ENCODE assay signal across 1 cellular context in genomic region chr2:168107322-168107721, GRCh38.
TF ChIP-seq lines count a peak whose summit lies in the region.

No MANE protein-coding gene starts in this region.

TF ChIP-seq in SK-N-SH, 30 proteins besides CTCF, POLR2A, EP300 and RAD21 (continued from another document):
- no peak; the same call in 1 of the 2 replicates for TF ChIP-seq USF2 (IDR thresholded peaks at IDR 0.05; ENCODE audit: borderline replicate concordance, low read depth, low read length)
- peak; percentile 83 for TF ChIP-seq MXI1 (IDR thresholded peaks at IDR 0.05; ENCODE audit: low read depth, low read length)
- no peak for TF ChIP-seq NRF1 (IDR thresholded peaks at IDR 0.05; ENCODE audit: low read depth, low read length)
- TF ChIP-seq EZH2phosphoT487 (IDR thresholded peaks at IDR 0.05; ENCODE audit: borderline replicate concordance, low read depth), result no peak
- no peak for TF ChIP-seq SMC3 (IDR thresholded peaks at IDR 0.05; ENCODE audit: low read depth, low read length)
- TF ChIP-seq JUND (IDR thresholded peaks at IDR 0.05), result peak; percentile 97
- TF ChIP-seq MEF2A (IDR thresholded peaks at IDR 0.05; ENCODE audit: borderline replicate concordance, low read depth), result peak; percentile 79; the same call in 1 of the 2 replicates
- TF ChIP-seq REST (IDR thresholded peaks at IDR 0.05; ENCODE audit: low read depth, low read length), result no peak
- no peak for TF ChIP-seq ELF1 (IDR thresholded peaks at IDR 0.05)
- TF ChIP-seq GATA2 (CRISPR knock-in tag; IDR thresholded peaks at IDR 0.05), result peak; percentile 98
- TF ChIP-seq PBX3 (IDR thresholded peaks at IDR 0.05), result peak; percentile 97
- peak; percentile 91 for TF ChIP-seq CHD2 (IDR thresholded peaks at IDR 0.05; ENCODE audit: low read length, partially characterized antibody)
- peak; percentile 77; the same call in 1 of the 2 replicates for TF ChIP-seq USF1 (IDR thresholded peaks at IDR 0.05; ENCODE audit: borderline replicate concordance, low read depth)
- TF ChIP-seq FOSL2 (IDR thresholded peaks at IDR 0.05; ENCODE audit: borderline replicate concordance, low read depth), result peak; percentile 76; the same call in 1 of the 2 replicates
- peak; percentile 97 for TF ChIP-seq POLR2AphosphoS5 (IDR thresholded peaks at IDR 0.05; ENCODE audit: low read depth, low read length)
- peak; percentile 100 for TF ChIP-seq TCF12 (IDR thresholded peaks at IDR 0.05)
- peak; percentile 58; the same call in 1 of the 2 replicates for TF ChIP-seq RXRA (IDR thresholded peaks at IDR 0.05; ENCODE audit: borderline replicate concordance, low read depth)
- TF ChIP-seq ZBTB33 (IDR thresholded peaks at IDR 0.05; ENCODE audit: borderline replicate concordance, low read depth), result no peak
